Comparison of ENCODE assay signal across 25 cellular contexts in the genomic region with DNA sequence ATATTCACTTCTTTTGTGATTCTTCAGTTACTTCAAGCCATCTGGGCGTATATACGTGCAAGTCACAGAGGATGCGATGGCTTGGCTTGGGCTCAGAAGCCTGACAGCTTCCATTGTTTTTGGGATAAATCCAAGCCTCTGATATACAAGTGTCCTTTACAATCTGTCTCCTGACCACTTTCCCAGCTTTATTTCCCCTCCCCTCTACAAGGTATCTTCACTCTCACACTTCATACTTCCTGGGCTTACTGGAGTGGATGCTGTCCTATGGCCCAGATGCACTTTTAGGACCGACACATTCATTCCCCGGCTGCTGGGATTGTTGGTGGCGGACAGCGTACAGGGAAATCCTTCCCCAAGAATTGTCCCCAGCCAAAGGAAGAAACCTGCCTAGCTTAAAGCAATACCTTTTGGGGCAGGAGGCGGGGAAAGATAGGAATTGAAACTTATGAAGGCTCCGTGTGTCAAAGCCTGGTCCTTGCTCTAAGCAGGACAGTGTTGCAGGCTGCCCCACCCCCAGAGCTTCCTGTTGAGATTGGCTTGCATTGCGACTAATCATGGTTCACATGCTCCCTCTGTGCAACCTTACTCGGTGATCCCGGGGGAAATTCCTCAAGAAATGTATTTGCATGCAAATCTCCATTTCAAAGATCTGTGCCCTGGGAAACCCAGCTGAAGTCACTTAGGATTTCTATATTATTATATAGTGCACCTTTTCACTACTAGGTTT.
A peak's percentile ranks its signal among the peaks of the same experiment; 100 is the strongest.
DNase-seq lines count a peak whose midpoint lies in the region; ATAC-seq and TF ChIP-seq lines count a peak whose summit lies in the region.
"Had no signal": no experiment of that assay in that cellular context is flagged by ENCODE, and none has a peak within 500 bp of the region (broad histone marks: within the 10 kb centered on the region; RNA-seq: fewer than 3 reads in every experiment).

No MANE protein-coding gene starts in this region.

- H3K36me3 ChIP-seq in cardiac muscle cell, result no peaks in the 10 kb centered on the region
- no peaks in the 10 kb centered on the region for H3K36me3 ChIP-seq in right atrium auricular region
- no peaks in the 10 kb centered on the region for H3K36me3 ChIP-seq in endodermal cell (ENCODE audit: control insufficient read depth, insufficient read depth, low read length)
- H3K36me3 ChIP-seq in iPS-20b (ENCODE audit: insufficient read depth, low read depth, low read length), result peaks cover 23% of the 10 kb centered on the region
- no peaks in the 10 kb centered on the region for H3K36me3 ChIP-seq in smooth muscle cell (ENCODE audit: low read depth)
- H3K36me3 ChIP-seq: MG63, spleen had no signal

- TF ChIP-seq CTCF in cardiac muscle cell (IDR thresholded peaks at IDR 0.05; ENCODE audit: low read depth, low read length) (no peak), right atrium auricular region (IDR thresholded peaks at IDR 0.05) (no peak), endodermal cell (conservative IDR thresholded peaks at IDR 0.05) (no peak), smooth muscle cell (IDR thresholded peaks at IDR 0.05; ENCODE audit: borderline replicate concordance, insufficient read depth, poor library complexity, severe bottlenecking) (no peak), dorsolateral prefrontal cortex (IDR thresholded peaks at IDR 0.05 in 54 of 56, conservative IDR thresholded peaks at IDR 0.05 in 2 of 56; ENCODE audit: low read depth in 1 of 56, partially characterized antibody in 56 of 56) (no peak)

- peaks cover 53% of the 10 kb centered on the region for H3K4me1 Mint-ChIP-seq in endodermal cell
- H3K4me1 Mint-ChIP-seq: activated CD4-positive, alpha-beta T cell treated with anti-CD3 and anti-CD28 coated beads, Interleukin-2, amount 10 ng/mL, durations not matched to agents 7 days and 5 days; activated naive CD8-positive, alpha-beta T cell treated with anti-CD3 and anti-CD28 coated beads for 36 hours; CD8-positive, alpha-beta memory T cell had no signal

- H3K9ac ChIP-seq in endodermal cell (ENCODE audit: extremely low read depth, low read length, poor library complexity, severe bottlenecking), result no peak overlapping the region
- H3K9ac ChIP-seq in iPS-20b (ENCODE audit: low read depth, low read length), result peak overlapping the region; percentile 73
- H3K9ac ChIP-seq in smooth muscle cell (ENCODE audit: low read depth), result no peak overlapping the region

- no peaks in the 10 kb centered on the region for H3K79me2 ChIP-seq in smooth muscle cell (ENCODE audit: low read depth)

- DNase-seq in cardiac muscle cell (ENCODE audit: low read depth in 1 of 2, low spot score in 1 of 2) (peak; percentile 9 to 16), right atrium auricular region (ENCODE audit: low spot score) (no peak), endodermal cell (peak; percentile 90), smooth muscle cell (lab: John Stamatoyannopoulos, UW; ENCODE audit: unreplicated experiment) (no peak), left colon (no peak), dorsolateral prefrontal cortex (no peak)
- DNase-seq in activated T-cell treated with anti-CD3 and anti-CD28 coated beads, Interleukin-2, amount 50 U/mL, for 1 hour, result no peak
- DNase-seq: activated CD4-positive, alpha-beta T cell treated with anti-CD3 and anti-CD28 coated beads, Interleukin-2, amount 10 ng/mL, durations not matched to agents 7 days and 5 days; activated naive CD8-positive, alpha-beta T cell treated with anti-CD3 and anti-CD28 coated beads for 36 hours; CD8-positive, alpha-beta memory T cell; DMS79; MG63; NCI-H1436; NCI-H2171; NCI-H524 treated with DMSO at 0.1 percent for 48 hours; spleen; stimulated activated CD4-positive, alpha-beta T cell treated with anti-CD3 and anti-CD28 coated beads, Interleukin-4, amount 100 ng/mL, for 24 hours; stimulated activated naive CD8-positive, alpha-beta T cell treated with anti-CD3 and anti-CD28 coated beads, Interleukin-15, Interleukin-2, amounts not matched to agents 100 U/mL and 50 U/mL, for 24 hours; T-helper 2 cell had no signal

- peak overlapping the region; percentile 35 for H3K4me2 ChIP-seq in smooth muscle cell

- H3K4me3 Mint-ChIP-seq in endodermal cell, result no peak overlapping the region
- H3K4me3 Mint-ChIP-seq: activated CD4-positive, alpha-beta T cell treated with anti-CD3 and anti-CD28 coated beads, Interleukin-2, amount 10 ng/mL, durations not matched to agents 7 days and 5 days; activated naive CD8-positive, alpha-beta T cell treated with anti-CD3 and anti-CD28 coated beads for 36 hours; brain; CD8-positive, alpha-beta memory T cell had no signal

- H3K4me3 ChIP-seq in cardiac muscle cell, result no peak overlapping the region
- no peak overlapping the region for H3K4me3 ChIP-seq in right atrium auricular region
- peak overlapping the region; percentile 71 for H3K4me3 ChIP-seq in endodermal cell (ENCODE audit: low read length)
- peak overlapping the region; percentile 54 for H3K4me3 ChIP-seq in iPS-20b (ENCODE audit: low read length)
- no peak overlapping the region for H3K4me3 ChIP-seq in smooth muscle cell
- no peak overlapping the region for H3K4me3 ChIP-seq in dorsolateral prefrontal cortex
- H3K4me3 ChIP-seq: K562, MG63, SK-N-MC, spleen had no signal

- H3K27me3 ChIP-seq in cardiac muscle cell (peaks cover 10% of the 10 kb centered on the region), right atrium auricular region (no peaks in the 10 kb centered on the region), endodermal cell (ENCODE audit: control insufficient read depth, insufficient read depth, low read length, poor library complexity, severe bottlenecking) (no peaks in the 10 kb centered on the region), iPS-20b (ENCODE audit: insufficient read depth, low read length) (no peaks in the 10 kb centered on the region), smooth muscle cell (ENCODE audit: low read depth) (peaks cover 29% of the 10 kb centered on the region), dorsolateral prefrontal cortex (no peaks in the 10 kb centered on the region)
- H3K27me3 ChIP-seq: MG63, spleen had no signal

- H3K36me3 Mint-ChIP-seq in endodermal cell (ENCODE audit: low read depth), result peaks cover 19% of the 10 kb centered on the region
- H3K36me3 Mint-ChIP-seq: activated naive CD8-positive, alpha-beta T cell treated with anti-CD3 and anti-CD28 coated beads for 36 hours; brain had no signal

- no peaks in the 10 kb centered on the region for H4K20me1 ChIP-seq in smooth muscle cell (ENCODE audit: low read depth)

- peaks cover 13% of the 10 kb centered on the region for H3K4me1 ChIP-seq in cardiac muscle cell (ENCODE audit: low read depth)
- no peaks in the 10 kb centered on the region for H3K4me1 ChIP-seq in right atrium auricular region
- peaks cover 11% of the 10 kb centered on the region for H3K4me1 ChIP-seq in endodermal cell (ENCODE audit: control insufficient read depth, insufficient read depth, low read length)
- H3K4me1 ChIP-seq in iPS-20b (ENCODE audit: insufficient read depth, low read length), result peaks cover 22% of the 10 kb centered on the region
- peaks cover 11% of the 10 kb centered on the region for H3K4me1 ChIP-seq in smooth muscle cell (ENCODE audit: low read depth)
- H3K4me1 ChIP-seq: spleen had no signal

- no peaks in the 10 kb centered on the region for H3K27me3 Mint-ChIP-seq in endodermal cell (ENCODE audit: insufficient read depth)
- H3K27me3 Mint-ChIP-seq: activated CD4-positive, alpha-beta T cell treated with anti-CD3 and anti-CD28 coated beads, Interleukin-2, amount 10 ng/mL, durations not matched to agents 7 days and 5 days; activated naive CD8-positive, alpha-beta T cell treated with anti-CD3 and anti-CD28 coated beads for 36 hours; brain had no signal

- no peaks in the 10 kb centered on the region for H3K9me3 Mint-ChIP-seq in endodermal cell
- H3K9me3 Mint-ChIP-seq: activated CD4-positive, alpha-beta T cell treated with anti-CD3 and anti-CD28 coated beads, Interleukin-2, amount 10 ng/mL, durations not matched to agents 7 days and 5 days; activated naive CD8-positive, alpha-beta T cell treated with anti-CD3 and anti-CD28 coated beads for 36 hours; CD8-positive, alpha-beta memory T cell had no signal

- no peak overlapping the region for H2AFZ ChIP-seq in smooth muscle cell (ENCODE audit: low read depth)

- H3K27ac Mint-ChIP-seq in endodermal cell, result peak overlapping the region; percentile 73
- H3K27ac Mint-ChIP-seq: activated CD4-positive, alpha-beta T cell treated with anti-CD3 and anti-CD28 coated beads, Interleukin-2, amount 10 ng/mL, durations not matched to agents 7 days and 5 days; activated naive CD8-positive, alpha-beta T cell treated with anti-CD3 and anti-CD28 coated beads for 36 hours; activated T-helper 2 cell treated with anti-CD3 and anti-CD28 coated beads, Interferon-gamma antibody, Interleukin-2, Interleukin-4, amounts not matched to agents 10 μg/mL and 5 μg/mL and 100 μg/mL, durations not matched to agents 14 hours and 24 hours and 36 hours; brain; CD8-positive, alpha-beta memory T cell had no signal

- ATAC-seq in left colon, result no peak
- ATAC-seq: K562; stimulated activated naive CD8-positive, alpha-beta T cell treated with anti-CD3 and anti-CD28 coated beads, Interleukin-15, Interleukin-2, amounts not matched to agents 100 U/mL and 50 U/mL, for 24 hours had no signal

- intact Hi-C loops in left colon (cut with DNase I, micrococcal nuclease) (no loop called here), dorsolateral prefrontal cortex (cut with DNase I) (no loop called here)

- H3K9me3 ChIP-seq in cardiac muscle cell (ENCODE audit: low read depth) (no peaks in the 10 kb centered on the region), right atrium auricular region (no peaks in the 10 kb centered on the region), endodermal cell (ENCODE audit: control insufficient read depth, low read length) (no peaks in the 10 kb centered on the region), iPS-20b (ENCODE audit: insufficient read depth, low read depth, low read length) (no peaks in the 10 kb centered on the region), smooth muscle cell (replicated peaks; ENCODE audit: low read depth) (no peaks in the 10 kb centered on the region)
- H3K9me3 ChIP-seq: MG63, spleen had no signal

- no peaks in the 10 kb centered on the region for H3F3A ChIP-seq in smooth muscle cell (ENCODE audit: low read depth)

- 8 to 27% methylated on average over 5 to 12 of the region's 12 CpGs for WGBS in endodermal cell (ENCODE audit: insufficient coverage in 1 of 2, insufficient read length in 1 of 2), 2 experiments
- WGBS in smooth muscle cell (ENCODE audit: low lambda C conversion rate), result 33% methylated on average over 12 of the region's 12 CpGs

- H3K27ac ChIP-seq in cardiac muscle cell (no peak overlapping the region), right atrium auricular region (no peak overlapping the region), endodermal cell (ENCODE audit: low read depth, low read length) (no peak overlapping the region), iPS-20b (ENCODE audit: low read length) (peak overlapping the region; percentile 77), smooth muscle cell (ENCODE audit: low read depth) (no peak overlapping the region), dorsolateral prefrontal cortex (no peak overlapping the region)
- H3K27ac ChIP-seq: 22Rv1, SK-N-MC, spleen had no signal

Comparison
In these comparisons a context has a peak if more than half of its experiments do, and no peak if none do; other contexts are left out.
1. DNase-seq: peak in cardiac muscle cell (2 of 2) and endodermal cell (single experiment); none in right atrium auricular region (single experiment), smooth muscle cell (single experiment), left colon (0 of 2), dorsolateral prefrontal cortex (0 of 10) and activated T-cell treated with anti-CD3 and anti-CD28 coated beads, Interleukin-2, amount 50 U/mL, for 1 hour (single experiment).
2. H3K4me3 ChIP-seq: peak in endodermal cell (single experiment) and iPS-20b (single experiment); none in cardiac muscle cell (single experiment), right atrium auricular region (0 of 2), smooth muscle cell (single experiment) and dorsolateral prefrontal cortex (0 of 59).